In the genomic region with DNA sequence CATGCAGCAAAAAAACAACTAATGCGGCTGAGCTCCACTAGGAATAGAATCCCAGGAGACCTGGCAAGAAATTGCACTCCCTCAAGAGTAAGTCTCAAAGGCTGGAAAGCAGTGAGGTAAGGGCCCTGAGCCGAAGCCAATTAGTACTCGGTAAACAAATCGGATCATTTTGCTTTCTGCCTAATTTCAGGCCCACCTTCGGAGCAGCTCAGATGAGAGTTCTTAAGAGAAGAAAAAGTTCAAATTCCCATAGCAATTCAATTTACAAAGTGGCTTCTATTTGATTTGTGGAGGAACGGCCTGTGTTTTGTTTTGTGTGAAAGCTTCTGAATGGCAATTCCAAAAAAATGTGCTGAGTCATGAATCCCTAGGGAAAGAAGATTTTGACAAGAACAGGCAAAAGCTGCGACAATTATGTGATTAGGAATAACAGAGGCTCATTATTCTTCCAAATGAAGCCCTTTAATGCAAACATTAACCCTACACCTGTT, we compare ENCODE assay signal across 13 cellular contexts.
DNase-seq lines count a peak whose midpoint lies in the region; ATAC-seq and TF ChIP-seq lines count a peak whose summit lies in the region.
"Had no signal": no experiment of that assay in that cellular context is flagged by ENCODE, and none has a peak within 500 bp of the region (broad histone marks: within the 10 kb centered on the region; RNA-seq: fewer than 3 reads in every experiment).

No MANE protein-coding gene starts in this region.

- TF ChIP-seq POLR2A in GM18505 (IDR thresholded peaks at IDR 0.05; ENCODE audit: borderline replicate concordance, extremely low read depth, insufficient read depth, insufficient read length) = no peak

- H3K4me3 ChIP-seq in endodermal cell (ENCODE audit: low read length) = no peak overlapping the region
- H3K4me3 ChIP-seq: transverse colon had no signal

- H3K9me3 Mint-ChIP-seq in endodermal cell = peaks cover 11% of the 10 kb centered on the region
- H3K9me3 Mint-ChIP-seq in natural killer cell treated with Interleukin-12 subunit alpha and Interleukin-12 subunit beta and Interleukin-15 and Interleukin-18, amount 100 ng/mL, for 72 hours = no peaks in the 10 kb centered on the region

- H3K27ac ChIP-seq in endodermal cell (ENCODE audit: low read depth, low read length) = no peak overlapping the region
- H3K27ac ChIP-seq: transverse colon had no signal

- H3K4me3 Mint-ChIP-seq in endodermal cell = no peak overlapping the region
- no peak overlapping the region for H3K4me3 Mint-ChIP-seq in natural killer cell treated with Interleukin-12 subunit alpha and Interleukin-12 subunit beta and Interleukin-15 and Interleukin-18, amount 100 ng/mL, for 72 hours
- H3K4me3 Mint-ChIP-seq: activated T-cell treated with anti-CD3 and anti-CD28 coated beads, Interleukin-2, amount 50 U/mL, for 72 hours; CD8-positive, alpha-beta memory T cell had no signal

- peaks cover 5% of the 10 kb centered on the region for H3K4me1 Mint-ChIP-seq in endodermal cell
- H3K4me1 Mint-ChIP-seq in natural killer cell treated with Interleukin-12 subunit alpha and Interleukin-12 subunit beta and Interleukin-15 and Interleukin-18, amount 100 ng/mL, for 72 hours (ENCODE audit: low read depth in 2 of 2) = no peaks in the 10 kb centered on the region

- WGBS in endodermal cell (ENCODE audit: insufficient coverage in 1 of 2, insufficient read length in 1 of 2), 2 experiments = 68 to 93% methylated on average over 2 to 7 of the region's 7 CpGs

- no peaks in the 10 kb centered on the region for H3K27me3 ChIP-seq in endodermal cell (ENCODE audit: control insufficient read depth, insufficient read depth, low read length, poor library complexity, severe bottlenecking)
- H3K27me3 ChIP-seq: transverse colon had no signal

- H3K27ac Mint-ChIP-seq in endodermal cell = peak overlapping the region; percentile 79
- H3K27ac Mint-ChIP-seq in natural killer cell treated with Interleukin-12 subunit alpha and Interleukin-12 subunit beta and Interleukin-15 and Interleukin-18, amount 100 ng/mL, for 72 hours = no peak overlapping the region
- H3K27ac Mint-ChIP-seq: activated T-cell treated with anti-CD3 and anti-CD28 coated beads, Interleukin-2, amount 50 U/mL, for 72 hours; CD8-positive, alpha-beta memory T cell had no signal

- H3K9ac ChIP-seq in endodermal cell (ENCODE audit: extremely low read depth, low read length, poor library complexity, severe bottlenecking) = no peak overlapping the region

- H3K9me3 ChIP-seq in endodermal cell (ENCODE audit: control insufficient read depth, low read length) = peaks cover 14% of the 10 kb centered on the region

- H3K36me3 Mint-ChIP-seq in endodermal cell (ENCODE audit: low read depth) = no peaks in the 10 kb centered on the region
- peaks cover 13% of the 10 kb centered on the region for H3K36me3 Mint-ChIP-seq in natural killer cell treated with Interleukin-12 subunit alpha and Interleukin-12 subunit beta and Interleukin-15 and Interleukin-18, amount 100 ng/mL, for 72 hours
- H3K36me3 Mint-ChIP-seq: CD8-positive, alpha-beta memory T cell had no signal

- H3K27me3 Mint-ChIP-seq in endodermal cell (ENCODE audit: insufficient read depth) = no peaks in the 10 kb centered on the region
- H3K27me3 Mint-ChIP-seq in natural killer cell treated with Interleukin-12 subunit alpha and Interleukin-12 subunit beta and Interleukin-15 and Interleukin-18, amount 100 ng/mL, for 72 hours = peaks cover 0 to 16% of the 10 kb centered on the region in 2 donors

- H3K36me3 ChIP-seq in endodermal cell (ENCODE audit: control insufficient read depth, insufficient read depth, low read length) = no peaks in the 10 kb centered on the region
- H3K36me3 ChIP-seq: transverse colon had no signal

- DNase-seq in GM03348 (ENCODE audit: low spot score) (peak; percentile 58), NCI-H446 treated with DMSO at 0.1 percent for 48 hours (lab: John Stamatoyannopoulos, UW) (peak; percentile 51), endodermal cell (no peak), pons (ENCODE audit: low spot score) (peak; percentile 12)
- DNase-seq in natural killer cell treated with Interleukin-12 subunit alpha and Interleukin-12 subunit beta and Interleukin-15 and Interleukin-18, amount 100 ng/mL, for 72 hours (ENCODE audit: low spot score) = no peak
- DNase-seq: activated T-cell treated with anti-CD3 and anti-CD28 coated beads, Interleukin-2, amount 50 U/mL, for 72 hours; CD8-positive, alpha-beta memory T cell; cerebellar nuclear complex; NCI-H1092; transverse colon had no signal

- ATAC-seq in GM18505 (IDR thresholded peaks at IDR 0.05; ENCODE audit: unreplicated experiment) (no peak), GM18517 (IDR thresholded peaks at IDR 0.05; ENCODE audit: unreplicated experiment) (no peak), GM21526 (IDR thresholded peaks at IDR 0.05; ENCODE audit: low FRiP score, unreplicated experiment) (no peak)
- no peak for ATAC-seq in natural killer cell treated with Interleukin-12 subunit alpha and Interleukin-12 subunit beta and Interleukin-15 and Interleukin-18, amount 100 ng/mL, for 72 hours
- ATAC-seq: activated T-cell treated with anti-CD3 and anti-CD28 coated beads, Interleukin-2, amount 50 U/mL, for 72 hours had no signal

- H3K4me1 ChIP-seq in endodermal cell (ENCODE audit: control insufficient read depth, insufficient read depth, low read length) = no peaks in the 10 kb centered on the region
- H3K4me1 ChIP-seq: transverse colon had no signal

- no peak for TF ChIP-seq CTCF in endodermal cell (conservative IDR thresholded peaks at IDR 0.05)

Comparison
In these comparisons a context has a peak if more than half of its experiments do, and no peak if none do; other contexts are left out.
1. DNase-seq: peak in GM03348 (single experiment), NCI-H446 treated with DMSO at 0.1 percent for 48 hours (single experiment) and pons (single experiment); none in endodermal cell (single experiment) and natural killer cell treated with Interleukin-12 subunit alpha and Interleukin-12 subunit beta and Interleukin-15 and Interleukin-18, amount 100 ng/mL, for 72 hours (single experiment).